In the genomic region with DNA sequence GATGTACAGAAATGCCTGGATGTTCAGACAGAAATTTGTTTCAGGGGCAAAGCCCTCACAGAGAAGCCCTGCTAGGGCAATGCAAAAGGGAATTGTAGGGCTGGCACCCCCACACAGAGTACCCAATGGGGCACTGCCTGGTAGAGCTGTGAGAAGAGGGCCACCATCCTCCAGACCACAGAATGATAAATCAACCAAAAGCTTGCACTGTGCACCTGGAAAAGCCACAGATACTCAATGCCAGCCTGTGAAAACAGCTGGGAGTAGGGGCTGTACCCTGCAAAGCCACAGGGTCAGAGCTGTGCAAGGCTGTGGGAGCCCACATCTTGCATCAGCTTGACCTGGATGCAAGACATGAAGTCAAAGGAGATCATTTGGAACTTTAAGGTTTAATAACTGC, we compare ENCODE assay signal across 27 cellular contexts.
"Had no signal": no experiment of that assay in that cellular context is flagged by ENCODE, and none has a peak within 500 bp of the region (broad histone marks: within the 10 kb centered on the region; RNA-seq: fewer than 3 reads in every experiment).

No MANE protein-coding gene starts in this region.

- H3K27ac ChIP-seq: brain microvascular endothelial cell, coronary artery, dorsolateral prefrontal cortex, WERI-Rb-1 had no signal

- H3K27me3 ChIP-seq: brain microvascular endothelial cell, dorsolateral prefrontal cortex had no signal

- H3K4me3 ChIP-seq: coronary artery, dorsolateral prefrontal cortex had no signal

- DNase-seq: activated B cell treated with CpG ODN at 0.5 μM for 24 hours; activated CD4-positive, alpha-beta T cell treated with anti-CD3 and anti-CD28 coated beads for 48 hours; activated CD4-positive, alpha-beta T cell treated with anti-CD3 and anti-CD28 coated beads, Interleukin-2, amount 50 U/mL, for 1 hour; activated CD4-positive, alpha-beta T cell treated with anti-CD3 and anti-CD28 coated beads, Interleukin-2, amount 50 U/mL, for 48 hours; activated CD8-positive, alpha-beta memory T cell treated with anti-CD3 and anti-CD28 coated beads for 24 hours; activated CD8-positive, alpha-beta T cell treated with anti-CD3 and anti-CD28 coated beads for 36 hours; activated effector memory CD4-positive, alpha-beta T cell treated with Interleukin-2 at 50 U/mL for 16 hours; activated gamma-delta T cell treated with Interleukin-2 at 50 U/mL for 16 hours; activated naive CD4-positive, alpha-beta T cell treated with anti-CD3 and anti-CD28 coated beads, Interleukin-2, amount 50 U/mL, for 16 hours; activated naive CD4-positive, alpha-beta T cell treated with Interleukin-2 at 50 U/mL for 16 hours; activated T-cell treated with anti-CD3 and anti-CD28 coated beads, Interleukin-2, amount 50 U/mL, for 4 hours; amniotic stem cell; anterior cingulate cortex; brain microvascular endothelial cell; dorsolateral prefrontal cortex; effector memory CD4-positive, alpha-beta T cell; endodermal cell; foreskin fibroblast; glutamatergic neuron; T-helper 1 cell; T-helper 17 cell; T1000; WERI-Rb-1 had no signal

- H3K36me3 ChIP-seq: brain microvascular endothelial cell, WERI-Rb-1 had no signal

- ATAC-seq: activated CD4-positive, CD25-positive, alpha-beta regulatory T cell treated with anti-CD3 and anti-CD28 coated beads, Interleukin-2, amount 50 U/mL, for 24 hours; activated CD8-positive, alpha-beta T cell treated with anti-CD3 and anti-CD28 coated beads for 36 hours; activated T-cell treated with anti-CD3 and anti-CD28 coated beads, Interleukin-2, amount 50 U/mL, for 4 hours; activated T-helper 17 cell treated with anti-CD3 and anti-CD28 coated beads, Interleukin-2, amount 50 U/mL, for 72 hours; esophagus mucosa; T-helper 17 cell had no signal
